Comparison of ENCODE assay signal across 19 cellular contexts in the genomic region with DNA sequence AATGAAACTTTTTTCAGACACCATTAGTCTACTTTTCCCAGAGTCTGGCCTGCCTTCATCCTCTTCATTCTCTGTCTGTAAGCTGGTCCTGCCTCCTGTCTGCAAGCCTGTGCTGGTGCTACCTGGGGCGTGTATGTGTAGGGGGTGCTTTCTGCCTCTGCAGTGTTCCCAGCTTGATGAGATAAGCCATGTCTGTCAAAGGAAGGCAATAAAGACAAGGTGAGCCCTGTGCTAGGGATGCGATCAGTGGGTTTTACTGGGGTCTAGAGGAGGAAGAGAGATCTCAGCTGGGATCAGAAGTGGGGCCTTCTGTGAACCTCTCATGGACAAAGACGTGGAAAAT.
DNase-seq lines count a peak whose midpoint lies in the region; ATAC-seq, FAIRE-seq and TF ChIP-seq lines count a peak whose summit lies in the region.
"Had no signal": no experiment of that assay in that cellular context is flagged by ENCODE, and none has a peak within 500 bp of the region (broad histone marks: within the 10 kb centered on the region; RNA-seq: fewer than 3 reads in every experiment).

No MANE protein-coding gene starts in this region.

- H3K9ac ChIP-seq in K562 (ENCODE audit: insufficient read depth in 1 of 2, low read depth in 2 of 2, low read length in 2 of 2) (no peak overlapping the region), mesenchymal stem cell (ENCODE audit: low read length) (no peak overlapping the region), SK-N-SH (no peak overlapping the region), H9 (ENCODE audit: extremely low read depth, insufficient read length, low read length) (no peak overlapping the region)
- H3K9ac ChIP-seq: GM23248 had no signal

- no peak overlapping the region for H2AK5ac ChIP-seq in mesenchymal stem cell (ENCODE audit: low read length, severe bottlenecking)
- no peak overlapping the region for H2AK5ac ChIP-seq in H9 (ENCODE audit: insufficient read length, low read length)

- H3F3A ChIP-seq in SK-N-SH (replicated peaks; ENCODE audit: insufficient read depth): peaks cover 6% of the 10 kb centered on the region

- BruUV-seq in K562 (replicated peaks; lab: Mats Ljungman, UMichigan): no TSS peak

- TF ChIP-seq POLR2A in K562 (conservative IDR thresholded peaks at IDR 0.05): no peak

- peak overlapping the region; percentile 15 for H3K27ac Mint-ChIP-seq in activated CD4-positive, alpha-beta memory T cell treated with anti-CD3 and anti-CD28 coated beads, Interleukin-2, amount 10 ng/mL, durations not matched to agents 7 days and 5 days
- H3K27ac Mint-ChIP-seq in activated CD4-positive, alpha-beta memory T cell treated with anti-CD3 and anti-CD28 coated beads for 36 hours: no peak overlapping the region
- H3K27ac Mint-ChIP-seq in CD4-positive, alpha-beta memory T cell: peak overlapping the region in 4 of 7 donors; percentile 8 to 75 (median 30)
- H3K27ac Mint-ChIP-seq in H9: peak overlapping the region in 1 of 3 experiments; percentile 20; a peak in 3 of 7 replicates
- H3K27ac Mint-ChIP-seq: B cell had no signal

- no peak overlapping the region for H3K4me2 ChIP-seq in K562 (ENCODE audit: insufficient read depth, low read length)
- no peak overlapping the region for H3K4me2 ChIP-seq in mesenchymal stem cell (ENCODE audit: low read length, poor library complexity, severe bottlenecking)
- H3K4me2 ChIP-seq in SK-N-SH: no peak overlapping the region
- no peak overlapping the region for H3K4me2 ChIP-seq in H9 (ENCODE audit: insufficient read depth, insufficient read length, low read length)

- no peaks in the 10 kb centered on the region for H3K23me2 ChIP-seq in H9 (ENCODE audit: insufficient read length, low read depth, low read length, poor library complexity, severe bottlenecking)

- no peaks in the 10 kb centered on the region for H3K9me3 Mint-ChIP-seq in activated CD4-positive, alpha-beta memory T cell treated with anti-CD3 and anti-CD28 coated beads, Interleukin-2, amount 10 ng/mL, durations not matched to agents 7 days and 5 days
- H3K9me3 Mint-ChIP-seq in activated CD4-positive, alpha-beta memory T cell treated with anti-CD3 and anti-CD28 coated beads for 36 hours: no peaks in the 10 kb centered on the region
- H3K9me3 Mint-ChIP-seq in CD4-positive, alpha-beta memory T cell: no peaks in the 10 kb centered on the region
- 0 out of 5 replicates have a peak, but pooled peaks cover 0 to 2% of the 10 kb centered on the region in 2 experiments for H3K9me3 Mint-ChIP-seq in H9

- H3K79me1 ChIP-seq in mesenchymal stem cell (replicated peaks; ENCODE audit: low read length, poor library complexity, severe bottlenecking) (no peaks in the 10 kb centered on the region), H9 (ENCODE audit: insufficient read depth, low read depth, low read length, poor library complexity, severe bottlenecking) (no peaks in the 10 kb centered on the region)

- H3K56ac ChIP-seq in H9 (ENCODE audit: insufficient read length, low read depth, low read length): no peak overlapping the region

- H4K20me1 ChIP-seq in K562 (replicated peaks; ENCODE audit: control insufficient read depth, insufficient read depth, low read length): no peaks in the 10 kb centered on the region
- no peaks in the 10 kb centered on the region for H4K20me1 ChIP-seq in SK-N-SH (ENCODE audit: insufficient read depth)
- no peaks in the 10 kb centered on the region for H4K20me1 ChIP-seq in H9 (ENCODE audit: control insufficient read depth, insufficient read depth, insufficient read length)

- no peaks in the 10 kb centered on the region for H3K36me3 Mint-ChIP-seq in activated CD4-positive, alpha-beta memory T cell treated with anti-CD3 and anti-CD28 coated beads, Interleukin-2, amount 10 ng/mL, durations not matched to agents 7 days and 5 days (ENCODE audit: low read depth)
- no peaks in the 10 kb centered on the region for H3K36me3 Mint-ChIP-seq in activated CD4-positive, alpha-beta memory T cell treated with anti-CD3 and anti-CD28 coated beads for 36 hours
- no peaks in the 10 kb centered on the region for H3K36me3 Mint-ChIP-seq in CD4-positive, alpha-beta memory T cell
- no peaks in the 10 kb centered on the region; a peak in 1 of 7 replicates for H3K36me3 Mint-ChIP-seq in H9 (ENCODE audit: insufficient read depth in 1 of 3, low read depth in 3 of 3)

- H2BK15ac ChIP-seq in mesenchymal stem cell (ENCODE audit: low read depth, poor library complexity, severe bottlenecking) (no peak overlapping the region), H9 (ENCODE audit: low read depth, low read length) (no peak overlapping the region)

- no peak overlapping the region for H3K4me3 ChIP-seq in CD4-positive, alpha-beta memory T cell (ENCODE audit: low read length in 2 of 2)
- H3K4me3 ChIP-seq in K562: no peak overlapping the region
- H3K4me3 ChIP-seq in mesenchymal stem cell (ENCODE audit: insufficient read depth in 1 of 2, low read depth in 1 of 2, low read length in 2 of 2): no peak overlapping the region
- H3K4me3 ChIP-seq in SK-N-SH (ENCODE audit: low read depth in 2 of 2, low read length in 1 of 2): no peak overlapping the region
- H3K4me3 ChIP-seq: GM12878, GM23248 had no signal

- H4K5ac ChIP-seq in H9 (ENCODE audit: insufficient read length, low read depth, low read length): no peak overlapping the region

- H3K14ac ChIP-seq in mesenchymal stem cell (ENCODE audit: low read length in 2 of 2): no peak overlapping the region
- no peak overlapping the region for H3K14ac ChIP-seq in H9 (ENCODE audit: insufficient read depth, low read length)

- peak; percentile 67 for ATAC-seq in K562
- ATAC-seq: GM12878, HCT116 had no signal

- peaks cover 14% of the 10 kb centered on the region for H3K27me3 Mint-ChIP-seq in activated CD4-positive, alpha-beta memory T cell treated with anti-CD3 and anti-CD28 coated beads, Interleukin-2, amount 10 ng/mL, durations not matched to agents 7 days and 5 days
- H3K27me3 Mint-ChIP-seq in activated CD4-positive, alpha-beta memory T cell treated with anti-CD3 and anti-CD28 coated beads for 36 hours: no peaks in the 10 kb centered on the region
- no peaks in the 10 kb centered on the region for H3K27me3 Mint-ChIP-seq in CD4-positive, alpha-beta memory T cell
- H3K27me3 Mint-ChIP-seq in H9 (ENCODE audit: low read depth): peaks cover 11% of the 10 kb centered on the region
- H3K27me3 Mint-ChIP-seq: B cell had no signal

- intact Hi-C loops in activated CD4-positive, alpha-beta memory T cell treated with anti-CD3 and anti-CD28 coated beads for 36 hours (cut with micrococcal nuclease): no loop called here
- intact Hi-C loops in CD4-positive, alpha-beta memory T cell (cut with micrococcal nuclease): no loop called here
- intact Hi-C loops in K562 (cut with micrococcal nuclease): loop anchor here (5.0 kb wide), 1 partner anchor 50 kb away; no protein-coding TSS in a partner anchor

- H4K8ac ChIP-seq in mesenchymal stem cell (ENCODE audit: low read length) (peak overlapping the region; percentile 42), H9 (replicated peaks; ENCODE audit: insufficient read length, low read depth, low read length) (no peak overlapping the region)

- no peaks in the 10 kb centered on the region for H3K36me3 ChIP-seq in CD4-positive, alpha-beta memory T cell (ENCODE audit: insufficient read depth, low read length)
- H3K36me3 ChIP-seq in K562 (ENCODE audit: control insufficient read depth, insufficient read depth, low read length) (no peaks in the 10 kb centered on the region), mesenchymal stem cell (ENCODE audit: control insufficient read depth in 1 of 2, insufficient read depth in 2 of 2, low read depth in 1 of 2, low read length in 2 of 2) (peaks cover 4 to 18% of the 10 kb centered on the region in 2 experiments), SK-N-SH (replicated peaks in 1 of 2; ENCODE audit: control insufficient read depth in 1 of 2, insufficient read depth in 2 of 2, low read length in 1 of 2) (no peaks in the 10 kb centered on the region)

- POLR2A ChIA-PET in activated CD4-positive, alpha-beta memory T cell treated with anti-CD3 and anti-CD28 coated beads, Interleukin-2, amount 10 ng/mL, durations not matched to agents 7 days and 5 days (lab: Charles Lee): interaction anchor here (1.0 to 3.9 kb wide), 6 partner anchors 12 to 66 kb away, joined by 3 to 16 read pairs (median 5); no protein-coding TSS in a partner anchor
- POLR2A ChIA-PET in activated CD4-positive, alpha-beta memory T cell treated with anti-CD3 and anti-CD28 coated beads for 36 hours (lab: Charles Lee): no interaction called here
- POLR2A ChIA-PET in CD4-positive, alpha-beta memory T cell (lab: Charles Lee; ENCODE audit: partially characterized antibody): interaction anchor here (0.6 to 1.5 kb wide), 3 partner anchors 26 to 50 kb away, joined by 3 to 4 read pairs (median 3); no protein-coding TSS in a partner anchor
- POLR2A ChIA-PET in K562 (lab: Yijun Ruan, JAX): interaction anchor here (0.6 to 2.5 kb wide), 5 partner anchors 8 to 79 kb away, joined by 3 to 13 read pairs (median 4); no protein-coding TSS in a partner anchor
- POLR2A ChIA-PET in SK-N-SH (lab: Yijun Ruan, JAX): no interaction called here

- FAIRE-seq in K562 (lab: Jason Lieb, UNC): peak; percentile 59
- FAIRE-seq: GM12878, RCC 7860 had no signal

- no peak overlapping the region for H3K23ac ChIP-seq in mesenchymal stem cell (ENCODE audit: low read length in 2 of 2)
- no peak overlapping the region for H3K23ac ChIP-seq in H9 (ENCODE audit: insufficient read length, low read depth, low read length)

- H3K18ac ChIP-seq in mesenchymal stem cell (ENCODE audit: low read depth in 1 of 2, low read length in 2 of 2) (no peak overlapping the region), H9 (ENCODE audit: insufficient read length, low read depth, low read length) (no peak overlapping the region)

- H2BK5ac ChIP-seq in mesenchymal stem cell (ENCODE audit: low read depth, low read length, poor library complexity, severe bottlenecking) (no peak overlapping the region), H9 (ENCODE audit: insufficient read length, low read length) (no peak overlapping the region)

- no peaks in the 10 kb centered on the region for H3K9me1 ChIP-seq in K562 (ENCODE audit: control insufficient read depth, insufficient read depth, low read length)

- DNase-seq in activated CD4-positive, alpha-beta memory T cell treated with anti-CD3 and anti-CD28 coated beads, Interleukin-2, amount 10 ng/mL, durations not matched to agents 7 days and 5 days: no peak
- no peak for DNase-seq in activated CD4-positive, alpha-beta memory T cell treated with anti-CD3 and anti-CD28 coated beads for 36 hours
- DNase-seq in CD4-positive, alpha-beta memory T cell: no peak
- DNase-seq in K562 (ENCODE audit: extremely low read depth in 1 of 4, low spot score in 3 of 4): peak in 1 of 4 experiments; percentile 41
- DNase-seq in mesenchymal stem cell: no peak
- no peak for DNase-seq in SK-N-SH
- no peak for DNase-seq in H9
- DNase-seq in stimulated activated CD4-positive, alpha-beta T cell treated with anti-CD3 and anti-CD28 coated beads, Interleukin-4, amount 100 ng/mL, for 4 hours: no peak
- DNase-seq: DMS53, EL, GM23248, NCI-H1092 treated with DMSO at 0.1 percent for 48 hours, NCI-H146, NCI-H2081, SHP77 had no signal

- H4K91ac ChIP-seq in mesenchymal stem cell (ENCODE audit: low read length) (no peak overlapping the region), H9 (ENCODE audit: insufficient read length, low read depth, low read length) (no peak overlapping the region)

- H3K9me3 ChIP-seq in CD4-positive, alpha-beta memory T cell (ENCODE audit: control insufficient read depth in 1 of 2, low read length in 2 of 2): no peaks in the 10 kb centered on the region
- H3K9me3 ChIP-seq in K562 (replicated peaks; ENCODE audit: control insufficient read depth, insufficient read depth, low read depth, low read length) (no peaks in the 10 kb centered on the region), mesenchymal stem cell (ENCODE audit: control insufficient read depth, low read length) (no peaks in the 10 kb centered on the region), SK-N-SH (no peaks in the 10 kb centered on the region), H9 (ENCODE audit: control insufficient read depth, low read depth, low read length) (no peaks in the 10 kb centered on the region)

- WGBS in K562 (ENCODE audit: insufficient coverage, low coverage, missing lambda C conversion rate): 22% methylated on average over 3 of the region's 3 CpGs
- 93% methylated on average over 2 of the region's 3 CpGs for WGBS in mesenchymal stem cell
- WGBS in SK-N-SH (ENCODE audit: low lambda C conversion rate): 60% methylated on average over 3 of the region's 3 CpGs
- WGBS in H9 (ENCODE audit: extremely low coverage, insufficient read length, low lambda C conversion rate): no CpG with 5 or more reads among the region's 3 CpGs

- H2BK12ac ChIP-seq in mesenchymal stem cell (ENCODE audit: low read length in 2 of 2) (peak overlapping the region in 1 of 2 experiments; percentile 32), H9 (ENCODE audit: insufficient read length, low read depth, low read length) (no peak overlapping the region)

- H3K4me1 ChIP-seq in CD4-positive, alpha-beta memory T cell (ENCODE audit: insufficient read depth, low read length): peaks cover 18% of the 10 kb centered on the region
- H3K4me1 ChIP-seq in K562 (replicated peaks in 1 of 2; ENCODE audit: control insufficient read depth in 2 of 2, insufficient read depth in 2 of 2, low read length in 2 of 2) (peaks cover 16 to 34% of the 10 kb centered on the region in 2 experiments), mesenchymal stem cell (ENCODE audit: control insufficient read depth, insufficient read depth, low read depth, low read length) (peaks cover 23% of the 10 kb centered on the region), SK-N-SH (ENCODE audit: control insufficient read depth in 1 of 2, insufficient read depth in 2 of 2, low read depth in 1 of 2, low read length in 1 of 2) (0 out of 4 replicates have a peak, but pooled peaks cover 0 to 10% of the 10 kb centered on the region in 2 experiments), H9 (ENCODE audit: insufficient read depth, low read length) (no peaks in the 10 kb centered on the region)

- no peak for TF ChIP-seq EP300 in K562 (IDR thresholded peaks at IDR 0.05; ENCODE audit: low read length)
- TF ChIP-seq EP300 in SK-N-SH (IDR thresholded peaks at IDR 0.05; ENCODE audit: borderline replicate concordance in 1 of 2, low read depth in 1 of 2, low read length in 1 of 2): no peak

- H3K79me2 ChIP-seq in K562 (ENCODE audit: control insufficient read depth, insufficient read depth, low read length) (no peaks in the 10 kb centered on the region), SK-N-SH (ENCODE audit: insufficient read depth) (no peaks in the 10 kb centered on the region), H9 (ENCODE audit: insufficient read depth, low read length) (no peaks in the 10 kb centered on the region)

- H2AFZ ChIP-seq in K562 (ENCODE audit: low read depth, low read length) (no peak overlapping the region), mesenchymal stem cell (ENCODE audit: low read depth, low read length) (no peak overlapping the region), SK-N-SH (ENCODE audit: low read depth) (no peak overlapping the region), H9 (ENCODE audit: low read length) (no peak overlapping the region)
- H2AFZ ChIP-seq: GM23248 had no signal

- no peaks in the 10 kb centered on the region for H3K9me2 ChIP-seq in SK-N-SH

- no peak overlapping the region for H3T11ph ChIP-seq in H9 (ENCODE audit: low read length)

- H3K4me1 Mint-ChIP-seq in activated CD4-positive, alpha-beta memory T cell treated with anti-CD3 and anti-CD28 coated beads, Interleukin-2, amount 10 ng/mL, durations not matched to agents 7 days and 5 days: peaks cover 26% of the 10 kb centered on the region
- H3K4me1 Mint-ChIP-seq in activated CD4-positive, alpha-beta memory T cell treated with anti-CD3 and anti-CD28 coated beads for 36 hours (ENCODE audit: low read depth): peaks cover 20% of the 10 kb centered on the region
- H3K4me1 Mint-ChIP-seq in CD4-positive, alpha-beta memory T cell: peaks cover 22 to 39% (median 27%) of the 10 kb centered on the region in 4 donors
- peaks cover 4 to 5% of the 10 kb centered on the region in 2 experiments; a peak in 1 of 4 replicates for H3K4me1 Mint-ChIP-seq in H9
- H3K4me1 Mint-ChIP-seq: B cell had no signal

- H3K4me3 Mint-ChIP-seq in activated CD4-positive, alpha-beta memory T cell treated with anti-CD3 and anti-CD28 coated beads, Interleukin-2, amount 10 ng/mL, durations not matched to agents 7 days and 5 days: no peak overlapping the region
- no peak overlapping the region for H3K4me3 Mint-ChIP-seq in activated CD4-positive, alpha-beta memory T cell treated with anti-CD3 and anti-CD28 coated beads for 36 hours
- H3K4me3 Mint-ChIP-seq in CD4-positive, alpha-beta memory T cell: peak overlapping the region in 2 of 8 donors; percentile 13 to 74
- H3K4me3 Mint-ChIP-seq in H9: no peak overlapping the region
- H3K4me3 Mint-ChIP-seq: B cell had no signal

- TF ChIP-seq RAD21 in K562 (CRISPR knock-in tag; conservative IDR thresholded peaks at IDR 0.05 in 1 of 2, IDR thresholded peaks at IDR 0.05 in 1 of 2) (no peak), SK-N-SH (IDR thresholded peaks at IDR 0.05; ENCODE audit: low read length) (no peak)

- no peaks in the 10 kb centered on the region for H3K27me3 ChIP-seq in CD4-positive, alpha-beta memory T cell (ENCODE audit: insufficient read depth, low read length)
- H3K27me3 ChIP-seq in K562 (ENCODE audit: control insufficient read depth in 2 of 2, insufficient read depth in 2 of 2, low read length in 2 of 2): no peaks in the 10 kb centered on the region
- peaks cover 0 to 12% of the 10 kb centered on the region in 2 experiments for H3K27me3 ChIP-seq in mesenchymal stem cell (ENCODE audit: control insufficient read depth in 1 of 2, insufficient read depth in 1 of 2, low read length in 2 of 2)
- H3K27me3 ChIP-seq in SK-N-SH (ENCODE audit: insufficient read depth): no peaks in the 10 kb centered on the region
- no peaks in the 10 kb centered on the region for H3K27me3 ChIP-seq in H9 (ENCODE audit: insufficient read depth, low read length)

- no peak overlapping the region for H2BK20ac ChIP-seq in H9 (ENCODE audit: low read depth, low read length, poor library complexity, severe bottlenecking)

- no peak overlapping the region for H3K27ac ChIP-seq in CD4-positive, alpha-beta memory T cell (ENCODE audit: low read depth, low read length)
- no peak overlapping the region for H3K27ac ChIP-seq in K562 (ENCODE audit: extremely low read depth, low read depth, low read length)
- H3K27ac ChIP-seq in mesenchymal stem cell (ENCODE audit: low read length, poor library complexity, severe bottlenecking): no peak overlapping the region
- no peak overlapping the region for H3K27ac ChIP-seq in SK-N-SH (ENCODE audit: low read depth in 2 of 2, low read length in 1 of 2)
- H3K27ac ChIP-seq in H9 (ENCODE audit: insufficient read length, low read depth, low read length): no peak overlapping the region
- H3K27ac ChIP-seq: GM23248 had no signal

- H2BK120ac ChIP-seq in mesenchymal stem cell (ENCODE audit: low read depth, low read length): no peak overlapping the region
- no peak overlapping the region for H2BK120ac ChIP-seq in H9 (ENCODE audit: low read depth, low read length, poor library complexity, severe bottlenecking)

- TF ChIP-seq CTCF in K562 (IDR thresholded peaks at IDR 0.05 in 2 of 3, conservative IDR thresholded peaks at IDR 0.05 in 1 of 3; ENCODE audit: insufficient read depth in 2 of 3, low read depth in 1 of 3, low read length in 3 of 3): peak; percentile 11 to 41 (median 15); a peak in 2 of 6 replicates
- no peak for TF ChIP-seq CTCF in SK-N-SH (IDR thresholded peaks at IDR 0.05)
- TF ChIP-seq CTCF in H9 (conservative IDR thresholded peaks at IDR 0.05): no peak

- CTCF ChIA-PET in activated CD4-positive, alpha-beta memory T cell treated with anti-CD3 and anti-CD28 coated beads, Interleukin-2, amount 10 ng/mL, durations not matched to agents 7 days and 5 days (lab: Charles Lee): interaction anchor here (0.8 to 3.0 kb wide), 6 partner anchors 9 to 79 kb away, joined by 3 to 10 read pairs (median 4); no protein-coding TSS in a partner anchor
- CTCF ChIA-PET in activated CD4-positive, alpha-beta memory T cell treated with anti-CD3 and anti-CD28 coated beads for 36 hours (lab: Charles Lee): interaction anchor here (0.8 to 1.8 kb wide), 3 partner anchors 30 to 134 kb away, joined by 3 to 4 read pairs (median 4); no protein-coding TSS in a partner anchor
- CTCF ChIA-PET in CD4-positive, alpha-beta memory T cell (lab: Charles Lee; ENCODE audit: partially characterized antibody): interaction anchor here (0.8 to 1.7 kb wide), 7 partner anchors 11 to 114 kb away, joined by 3 to 7 read pairs (median 4); no protein-coding TSS in a partner anchor
- CTCF ChIA-PET in K562 (lab: Yijun Ruan, JAX; ENCODE audit: low intra/inter-chr PET ratio): no interaction called here
- CTCF ChIA-PET in SK-N-SH (lab: Yijun Ruan, JAX): interaction anchor here (0.8 to 0.9 kb wide), 2 partner anchors 29 to 179 kb away, joined by 3 read pairs; no protein-coding TSS in a partner anchor

- no peak overlapping the region for H3K4ac ChIP-seq in mesenchymal stem cell (ENCODE audit: low read depth in 1 of 2, low read length in 2 of 2)
- no peak overlapping the region for H3K4ac ChIP-seq in H9 (ENCODE audit: low read depth, low read length)

- in situ Hi-C loops in K562 (cut with MboI): no loop called here

Comparison
In these comparisons a context has a peak if more than half of its experiments do, and no peak if none do; other contexts are left out.
1. POLR2A ChIA-PET loops: an anchor here in activated CD4-positive, alpha-beta memory T cell treated with anti-CD3 and anti-CD28 coated beads, Interleukin-2, amount 10 ng/mL, durations not matched to agents 7 days and 5 days (1.0 to 3.9 kb wide), CD4-positive, alpha-beta memory T cell (0.6 to 1.5 kb wide) and K562 (0.6 to 2.5 kb wide); none called in activated CD4-positive, alpha-beta memory T cell treated with anti-CD3 and anti-CD28 coated beads for 36 hours and SK-N-SH.
2. CTCF ChIP-seq: peak in K562 (3 of 3); none in SK-N-SH (single experiment) and H9 (single experiment).